In the genomic region with DNA sequence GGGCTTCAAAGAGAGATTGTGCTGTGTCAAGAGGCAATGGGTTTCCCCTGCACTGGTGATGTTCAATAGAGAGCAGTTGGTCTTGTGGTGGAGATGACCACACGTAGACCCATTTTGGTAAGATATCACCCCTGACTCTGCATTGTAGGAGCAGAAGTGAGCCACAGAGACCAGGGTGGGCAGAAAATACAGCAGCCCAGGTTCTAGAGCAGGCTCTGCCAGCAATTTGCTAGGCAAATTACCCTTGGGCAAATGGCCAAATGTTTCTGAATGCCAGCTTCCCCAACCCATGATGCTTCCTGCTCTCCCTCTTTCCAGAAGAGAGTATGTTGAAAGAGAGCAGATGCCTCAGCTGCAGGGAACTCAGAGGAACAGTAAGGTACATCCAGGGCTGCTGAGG, we compare ENCODE assay signal across 14 cellular contexts.
DNase-seq lines count a peak whose midpoint lies in the region; ATAC-seq lines count a peak whose summit lies in the region.
"Had no signal": no experiment of that assay in that cellular context is flagged by ENCODE, and none has a peak within 500 bp of the region (broad histone marks: within the 10 kb centered on the region; RNA-seq: fewer than 3 reads in every experiment).

No MANE protein-coding gene starts in this region.

- H3K36me3 ChIP-seq in BLaER1 = no peaks in the 10 kb centered on the region
- H3K36me3 ChIP-seq: SJCRH30 had no signal

- no peaks in the 10 kb centered on the region for H4K20me1 ChIP-seq in BLaER1

- no peaks in the 10 kb centered on the region for H3K9me3 ChIP-seq in BLaER1
- H3K9me3 ChIP-seq: SJCRH30 had no signal

- H3K9ac ChIP-seq in BLaER1 = no peak overlapping the region

- no peak overlapping the region for H3K4me3 ChIP-seq in BLaER1
- H3K4me3 ChIP-seq: SJCRH30 had no signal

- peak overlapping the region; percentile 54 for H3K4me2 ChIP-seq in BLaER1

- H3K27me3 ChIP-seq in BLaER1 = no peaks in the 10 kb centered on the region
- H3K27me3 ChIP-seq: SJCRH30 had no signal

- DNase-seq in NCI-H1092 treated with DMSO at 0.1 percent for 48 hours (lab: John Stamatoyannopoulos, UW) (peak; percentile 60), NCI-H345 (lab: John Stamatoyannopoulos, UW) (peak; percentile 86), astrocyte of the hippocampus (ENCODE audit: low read depth, low spot score) (peak; percentile 18), iPS-NIHi7 (ENCODE audit: extremely low spot score) (no peak)
- DNase-seq in activated CD8-positive, alpha-beta memory T cell treated with anti-CD3 and anti-CD28 coated beads, Interleukin-2, amount 50 U/mL, for 48 hours = no peak
- DNase-seq: activated CD4-positive, alpha-beta T cell treated with anti-CD3 and anti-CD28 coated beads, Interleukin-2, amount 50 U/mL, for 1 hour; activated T-cell treated with anti-CD3 and anti-CD28 coated beads, Interleukin-2, amount 50 U/mL, for 48 hours; foreskin melanocyte; SJCRH30; stimulated activated CD4-positive, alpha-beta T cell treated with anti-CD3 and anti-CD28 coated beads, Interleukin-1b, Interleukin-23, amount 100 ng/mL, for 48 hours; T1000 had no signal

- H3K27ac ChIP-seq in BLaER1 = 0 out of 2 replicates have a peak overlapping the region, but pooled peaks have one; percentile 24
- H3K27ac ChIP-seq: SJCRH30 had no signal

- H3K4me1 ChIP-seq in BLaER1 = peaks cover 22% of the 10 kb centered on the region
- H3K4me1 ChIP-seq: SJCRH30 had no signal

- ATAC-seq in GM21529 (IDR thresholded peaks at IDR 0.05; ENCODE audit: unreplicated experiment) (no peak), GM18517 (IDR thresholded peaks at IDR 0.05; ENCODE audit: unreplicated experiment) (no peak)

Comparison
In these comparisons a context has a peak if more than half of its experiments do, and no peak if none do; other contexts are left out.
1. DNase-seq: peak in NCI-H1092 treated with DMSO at 0.1 percent for 48 hours (single experiment), NCI-H345 (single experiment) and astrocyte of the hippocampus (single experiment); none in iPS-NIHi7 (single experiment) and activated CD8-positive, alpha-beta memory T cell treated with anti-CD3 and anti-CD28 coated beads, Interleukin-2, amount 50 U/mL, for 48 hours (single experiment).